ENCODE assay signal across 1 cellular context in the genomic region with DNA sequence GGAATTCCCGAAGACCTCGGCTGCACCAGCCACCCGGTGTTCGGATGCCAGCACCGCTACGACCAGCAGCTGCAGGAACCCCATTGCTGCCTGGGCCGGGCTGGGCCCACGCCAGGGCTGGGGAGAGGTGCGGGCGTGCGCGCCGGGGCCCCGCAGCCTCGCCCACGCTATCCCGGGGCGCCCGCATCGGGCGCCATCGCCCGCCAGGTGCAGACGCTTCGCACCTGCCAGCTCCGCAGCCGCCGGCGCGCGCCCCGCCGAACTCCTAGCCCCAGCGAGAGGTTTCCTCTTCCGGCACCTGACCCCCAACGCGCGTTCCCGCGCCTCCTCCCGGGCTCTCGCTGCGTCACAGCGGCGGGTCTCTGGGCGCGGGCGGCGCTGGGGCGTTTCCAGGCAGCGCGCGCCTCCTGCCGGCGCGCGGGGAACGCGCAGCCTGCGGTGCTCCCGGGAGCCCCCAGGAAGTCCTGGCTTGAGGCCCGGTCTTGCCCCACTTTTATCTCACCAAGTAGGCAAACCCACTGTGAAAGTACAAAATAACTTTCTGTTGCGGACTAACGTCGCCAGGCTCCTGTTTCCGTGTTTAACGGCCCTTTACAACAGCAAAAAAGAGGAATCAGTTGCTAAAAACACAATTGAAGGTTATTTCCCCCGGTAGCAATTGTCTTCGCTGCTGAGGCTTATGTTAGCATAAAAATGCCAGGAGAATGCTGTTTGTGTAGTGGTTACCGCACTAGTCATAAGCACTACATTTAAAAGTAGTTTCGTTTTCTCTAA.
TF ChIP-seq lines count a peak whose summit lies in the region.

A gene with protein sequence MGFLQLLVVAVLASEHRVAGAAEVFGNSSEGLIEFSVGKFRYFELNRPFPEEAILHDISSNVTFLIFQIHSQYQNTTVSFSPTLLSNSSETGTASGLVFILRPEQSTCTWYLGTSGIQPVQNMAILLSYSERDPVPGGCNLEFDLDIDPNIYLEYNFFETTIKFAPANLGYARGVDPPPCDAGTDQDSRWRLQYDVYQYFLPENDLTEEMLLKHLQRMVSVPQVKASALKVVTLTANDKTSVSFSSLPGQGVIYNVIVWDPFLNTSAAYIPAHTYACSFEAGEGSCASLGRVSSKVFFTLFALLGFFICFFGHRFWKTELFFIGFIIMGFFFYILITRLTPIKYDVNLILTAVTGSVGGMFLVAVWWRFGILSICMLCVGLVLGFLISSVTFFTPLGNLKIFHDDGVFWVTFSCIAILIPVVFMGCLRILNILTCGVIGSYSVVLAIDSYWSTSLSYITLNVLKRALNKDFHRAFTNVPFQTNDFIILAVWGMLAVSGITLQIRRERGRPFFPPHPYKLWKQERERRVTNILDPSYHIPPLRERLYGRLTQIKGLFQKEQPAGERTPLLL (minus strand): TSS at position 300 of the 774 bp plus-strand sequence. CDS start 216 bp downstream, at position 84.

TF ChIP-seq in HCT116, 20 proteins besides CTCF, POLR2A, EP300 and RAD21 (continued from another document):
- TF ChIP-seq, protein P1, sequence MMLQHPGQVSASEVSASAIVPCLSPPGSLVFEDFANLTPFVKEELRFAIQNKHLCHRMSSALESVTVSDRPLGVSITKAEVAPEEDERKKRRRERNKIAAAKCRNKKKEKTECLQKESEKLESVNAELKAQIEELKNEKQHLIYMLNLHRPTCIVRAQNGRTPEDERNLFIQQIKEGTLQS (IDR thresholded peaks at IDR 0.05) = no peak
- TF ChIP-seq CBX3 (IDR thresholded peaks at IDR 0.05; ENCODE audit: low read depth) (no peak), EGR1 (IDR thresholded peaks at IDR 0.05; ENCODE audit: low read depth) (no peak; the same call in 1 of the 2 replicates), JUND (IDR thresholded peaks at IDR 0.05) (no peak), ZNF274 (IDR thresholded peaks at IDR 0.05; ENCODE audit: low read depth, low read length) (no peak), ELF1 (IDR thresholded peaks at IDR 0.05; ENCODE audit: borderline replicate concordance, low read depth) (no peak), YY1 (IDR thresholded peaks at IDR 0.05; ENCODE audit: extremely low read depth, insufficient replicate concordance, low read depth, low read length) (peak; percentile 68), TCF7L2 (IDR thresholded peaks at IDR 0.05; ENCODE audit: borderline replicate concordance, extremely low read depth, insufficient read depth, insufficient read length) (peak; percentile 34), FOSL1 (IDR thresholded peaks at IDR 0.05; ENCODE audit: low read depth) (no peak), ZFX (IDR thresholded peaks at IDR 0.05) (no peak)
- TF ChIP-seq, protein P2, sequence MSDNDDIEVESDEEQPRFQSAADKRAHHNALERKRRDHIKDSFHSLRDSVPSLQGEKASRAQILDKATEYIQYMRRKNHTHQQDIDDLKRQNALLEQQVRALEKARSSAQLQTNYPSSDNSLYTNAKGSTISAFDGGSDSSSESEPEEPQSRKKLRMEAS (IDR thresholded peaks at IDR 0.05) = peak; percentile 96
